Comparison of ENCODE assay signal across 8 cellular contexts in genomic region chr15:89776274-89777072, GRCh38. TPM values are rescaled to one million over a fixed set of nuclear protein-coding genes. Genes with fewer than 3 reads are reported as not detected.
DNase-seq lines count a peak whose midpoint lies in the region; ATAC-seq and TF ChIP-seq lines count a peak whose summit lies in the region.

A gene with protein sequence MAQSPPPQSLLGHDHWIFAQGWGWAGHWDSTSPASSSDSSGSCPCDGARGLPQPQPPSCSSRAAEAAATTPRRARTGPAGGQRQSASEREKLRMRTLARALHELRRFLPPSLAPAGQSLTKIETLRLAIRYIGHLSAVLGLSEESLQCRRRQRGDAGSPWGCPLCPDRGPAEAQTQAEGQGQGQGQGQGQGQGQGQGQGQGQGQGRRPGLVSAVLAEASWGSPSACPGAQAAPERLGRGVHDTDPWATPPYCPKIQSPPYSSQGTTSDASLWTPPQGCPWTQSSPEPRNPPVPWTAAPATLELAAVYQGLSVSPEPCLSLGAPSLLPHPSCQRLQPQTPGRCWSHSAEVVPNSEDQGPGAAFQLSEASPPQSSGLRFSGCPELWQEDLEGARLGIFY (plus strand): TSS chr15:89776332. CDS start chr15:89776358, 26 bp downstream.

- H3K27ac ChIP-seq in GM23248, result no peak within 1 kb of the TSS
- H3K27ac ChIP-seq in lung (ENCODE audit: low read depth in 1 of 2, low read length in 1 of 2), result no peak within 1 kb of the TSS

- peak; percentile 9 for TF ChIP-seq CTCF in lung (IDR thresholded peaks at IDR 0.05; ENCODE audit: control extremely low read depth, extremely low read depth)

- H4K20me1 ChIP-seq in GM23248 (ENCODE audit: insufficient read depth), result no peaks in the 10 kb centered on the region

- peak within 1 kb of the TSS; percentile 65 for H3K4me2 ChIP-seq in GM23248 (ENCODE audit: unreplicated experiment)

- peak; percentile 73 for DNase-seq in CMK (ENCODE audit: low read depth)
- peak; percentile 90 for DNase-seq in GM23248
- peak; percentile 18 for DNase-seq in NCI-H2171 treated with DMSO at 0.1 percent for 48 hours (lab: John Stamatoyannopoulos, UW)
- peak; percentile 15 to 18 for DNase-seq in activated CD4-positive, alpha-beta T cell treated with anti-CD3 and anti-CD28 coated beads, Interleukin-2, amount 50 U/mL, for 4 hours
- DNase-seq in ecto neural progenitor cell (ENCODE audit: low spot score), result peak; percentile 95
- peak; percentile 81 for DNase-seq in lung (ENCODE audit: low spot score)
- peak; percentile 19 to 60 for DNase-seq in stimulated activated CD4-positive, alpha-beta T cell treated with anti-CD3 and anti-CD28 coated beads, Interleukin-4, amount 100 ng/mL, for 4 hours

- in situ Hi-C loops in GM23248 (cut with MboI), result no loop called here

- no peaks in the 10 kb centered on the region for H3K9me3 ChIP-seq in GM23248 (ENCODE audit: low read depth)
- H3K9me3 ChIP-seq in lung (ENCODE audit: control insufficient read depth in 2 of 2, insufficient read depth in 1 of 2, low read length in 1 of 2), result no peaks in the 10 kb centered on the region

- peak within 1 kb of the TSS; percentile 60 for H3K4me3 ChIP-seq in GM23248
- no peak within 1 kb of the TSS for H3K4me3 ChIP-seq in lung

- H3F3A ChIP-seq in GM23248 (ENCODE audit: insufficient read depth), result 0 out of 2 replicates have a peak, but pooled peaks cover 3% of the 10 kb centered on the region

- no peaks in the 10 kb centered on the region for H3K79me2 ChIP-seq in GM23248 (ENCODE audit: insufficient read depth)

- H3K36me3 ChIP-seq in GM23248 (ENCODE audit: low read depth), result no peaks in the 10 kb centered on the region
- no peaks in the 10 kb centered on the region for H3K36me3 ChIP-seq in lung (ENCODE audit: control insufficient read depth in 2 of 2, insufficient read depth in 2 of 2, low read length in 2 of 2)

- H3K4me1 ChIP-seq in GM23248 (ENCODE audit: insufficient read depth), result peaks cover 8% of the 10 kb centered on the region
- H3K4me1 ChIP-seq in lung (ENCODE audit: control insufficient read depth in 2 of 2, insufficient read depth in 2 of 2, low read length in 2 of 2), result peaks cover 0 to 3% of the 10 kb centered on the region in 2 donors

- no peaks in the 10 kb centered on the region for H3K27me3 ChIP-seq in GM23248 (replicated peaks; ENCODE audit: insufficient read depth)
- H3K27me3 ChIP-seq in lung (ENCODE audit: control insufficient read depth, insufficient read depth), result no peaks in the 10 kb centered on the region

- H3K9ac ChIP-seq in GM23248, result peak within 1 kb of the TSS; percentile 55

- H2AFZ ChIP-seq in GM23248, result peak within 1 kb of the TSS; percentile 79

- ATAC-seq in lung (ENCODE audit: insufficient read depth, low FRiP score) (peak; percentile 87), GM18517 (IDR thresholded peaks at IDR 0.05; ENCODE audit: unreplicated experiment) (no peak)

- 2 to 13% methylated on average over 53 to 61 of the region's 82 CpGs for WGBS in GM23248 (ENCODE audit: low coverage in 1 of 2, low lambda C conversion rate in 2 of 2, missing lambda C conversion rate in 2 of 2), 2 experiments
- 7% methylated on average over 63 to 82 of the region's 82 CpGs for WGBS in lung, 2 donors

- no peaks in the 10 kb centered on the region for H3K9me2 ChIP-seq in GM23248 (ENCODE audit: insufficient read depth)

RNA-seq across cellular contexts. Expression of the gene that starts here (rescaled TPM):
- total RNA-seq in GM23248 (2014; rRNA removed; shearing (Covaris generic)), result not detected in 2 replicates
- polyA plus RNA-seq in GM23248 (2016; fragmentation: Nextera tagmentation; extraction: Ambion mirVana) (not detected in 2 replicates), lung (under 1 TPM; 0.17 to 0.71 TPM)
- total RNA-seq in lung, result under 1 TPM in 1 of 2 donors, not detected in 1; 0.55 TPM

Comparison
In these comparisons a context has a peak if more than half of its experiments do, and no peak if none do; other contexts are left out.
1. Peak in DNase-seq, H3K4me3 ChIP-seq, H3K9ac ChIP-seq and H3K4me2 ChIP-seq in GM23248; RNA of the gene not detected or under 1 TPM.
2. Peak in DNase-seq and ATAC-seq in lung; RNA of the gene not detected or under 1 TPM.
3. DNase-seq: peak in every context shown above with its lines; median percentile 95 in ecto neural progenitor cell; 90 in GM23248; 81 in lung; 73 in CMK; 40 in stimulated activated CD4-positive, alpha-beta T cell treated with anti-CD3 and anti-CD28 coated beads, Interleukin-4, amount 100 ng/mL, for 4 hours; 18 in NCI-H2171 treated with DMSO at 0.1 percent for 48 hours; 16 in activated CD4-positive, alpha-beta T cell treated with anti-CD3 and anti-CD28 coated beads, Interleukin-2, amount 50 U/mL, for 4 hours.